ENCODE assay signal across 7 cellular contexts in the genomic region with DNA sequence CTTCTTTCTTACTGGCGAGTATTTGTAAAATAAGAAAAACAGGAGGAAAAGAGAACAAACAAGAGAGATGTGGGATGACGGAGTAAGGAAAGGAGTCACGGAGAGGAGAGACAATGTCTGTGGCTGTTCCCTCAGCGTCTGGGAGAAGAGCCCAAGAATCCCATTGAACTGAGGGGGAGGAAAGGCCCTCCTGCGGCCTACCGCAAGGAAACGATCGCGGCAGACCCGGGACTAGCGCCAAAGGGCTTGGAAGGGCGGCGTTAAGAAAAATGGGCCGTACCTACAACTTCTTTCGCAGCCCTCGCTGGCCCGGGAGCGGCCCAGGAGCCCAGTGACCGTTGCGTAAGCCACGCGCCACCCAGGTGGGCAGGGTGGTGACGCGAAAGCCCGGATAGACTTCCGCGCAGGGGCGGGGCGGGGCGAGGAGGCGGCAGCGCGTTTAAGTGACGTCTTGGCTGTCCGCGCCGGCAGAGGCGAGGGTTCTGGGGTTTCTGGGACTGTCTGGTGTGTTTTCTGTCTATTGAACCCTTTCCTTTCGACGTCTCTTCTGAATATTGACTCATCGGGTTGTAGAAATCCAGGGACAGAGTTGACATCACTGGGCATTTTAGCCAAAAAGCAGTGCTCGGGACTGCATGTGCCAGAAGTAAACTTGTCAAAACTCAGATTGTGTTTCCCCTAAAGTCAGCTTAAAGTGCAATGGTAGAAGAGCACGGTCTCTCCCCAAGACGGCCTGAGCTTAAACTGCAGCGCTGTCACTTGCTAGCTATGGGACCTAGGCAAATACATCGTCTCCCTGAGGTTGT. TPM values are rescaled to one million over a fixed set of nuclear protein-coding genes. Genes with fewer than 3 reads are reported as not detected.
A peak's percentile ranks its signal among the peaks of the same experiment; 100 is the strongest.
DNase-seq lines count a peak whose midpoint lies in the region; ATAC-seq, FAIRE-seq and TF ChIP-seq lines count a peak whose summit lies in the region.

A gene with protein sequence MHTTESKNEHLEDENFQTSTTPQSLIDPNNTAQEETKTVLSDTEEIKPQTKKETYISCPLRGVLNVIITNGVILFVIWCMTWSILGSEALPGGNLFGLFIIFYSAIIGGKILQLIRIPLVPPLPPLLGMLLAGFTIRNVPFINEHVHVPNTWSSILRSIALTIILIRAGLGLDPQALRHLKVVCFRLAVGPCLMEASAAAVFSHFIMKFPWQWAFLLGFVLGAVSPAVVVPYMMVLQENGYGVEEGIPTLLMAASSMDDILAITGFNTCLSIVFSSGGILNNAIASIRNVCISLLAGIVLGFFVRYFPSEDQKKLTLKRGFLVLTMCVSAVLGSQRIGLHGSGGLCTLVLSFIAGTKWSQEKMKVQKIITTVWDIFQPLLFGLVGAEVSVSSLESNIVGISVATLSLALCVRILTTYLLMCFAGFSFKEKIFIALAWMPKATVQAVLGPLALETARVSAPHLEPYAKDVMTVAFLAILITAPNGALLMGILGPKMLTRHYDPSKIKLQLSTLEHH (minus strand): TSS at position 387 of the 806 bp plus-strand sequence. CDS start 27,994 bp downstream, outside the sequence.

- H3K9me3 ChIP-seq in iPS DF 6.9 (ENCODE audit: control insufficient read depth, insufficient read depth, low read length) (no peaks in the 10 kb centered on the region), skeletal muscle satellite cell (replicated peaks; ENCODE audit: low read length) (no peaks in the 10 kb centered on the region)

- H3K4me1 ChIP-seq in iPS DF 6.9 (ENCODE audit: control insufficient read depth, insufficient read depth, low read length) (peaks cover 3% of the 10 kb centered on the region; the same call in 1 of the 2 replicates), skeletal muscle satellite cell (ENCODE audit: control insufficient read depth, insufficient read depth, low read length) (peaks cover 5% of the 10 kb centered on the region)

- H3K27ac ChIP-seq in brain microvascular endothelial cell = peak within 1 kb of the TSS; percentile 75
- H3K27ac ChIP-seq in iPS DF 6.9 (ENCODE audit: low read length) = no peak within 1 kb of the TSS

- peak; percentile 98 for FAIRE-seq in GM18507 (lab: Jason Lieb, UNC)

- peak within 1 kb of the TSS; percentile 81 for H3K4me2 ChIP-seq in skeletal muscle satellite cell (ENCODE audit: low read length)

- in situ Hi-C loops in brain microvascular endothelial cell (cut with HindIII; ENCODE audit: low pct_ligation_motif_present, low sequenced_read_pairs) = loop anchor here (25.0 kb wide), 2 partner anchors 207 to 407 kb away; no protein-coding TSS in a partner anchor

- no peaks in the 10 kb centered on the region for H3K36me3 ChIP-seq in brain microvascular endothelial cell (replicated peaks)
- no peaks in the 10 kb centered on the region for H3K36me3 ChIP-seq in iPS DF 6.9 (ENCODE audit: control insufficient read depth, insufficient read depth, low read length)
- no peaks in the 10 kb centered on the region for H3K36me3 ChIP-seq in skeletal muscle satellite cell (ENCODE audit: insufficient read depth, low read length)

- DNase-seq in GM18507 (ENCODE audit: extremely low spot score, insufficient read length, low read depth) (peak; percentile 80), NCI-H1694 treated with DMSO at 0.1 percent for 48 hours (lab: John Stamatoyannopoulos, UW) (peak; percentile 48), UCSD-AML1 (lab: John Stamatoyannopoulos, UW; ENCODE audit: unreplicated experiment) (peak; percentile 93), brain microvascular endothelial cell (peak; percentile 96), iPS DF 6.9 (ENCODE audit: low read depth, low spot score) (peak; percentile 82)

- peak within 1 kb of the TSS; percentile 83 for H3K9ac ChIP-seq in skeletal muscle satellite cell (ENCODE audit: low read depth, low read length)

- H3K4me3 ChIP-seq in brain microvascular endothelial cell (ENCODE audit: low read depth, low read length) (peak within 1 kb of the TSS; percentile 59), iPS DF 6.9 (ENCODE audit: low read length) (peak within 1 kb of the TSS; percentile 37; the same call in 1 of the 2 replicates), skeletal muscle satellite cell (ENCODE audit: low read length) (peak within 1 kb of the TSS; percentile 69)

- WGBS in iPS DF 6.9 (ENCODE audit: insufficient coverage, insufficient read length) = no CpG with 5 or more reads among the region's 46 CpGs

- H3K27me3 ChIP-seq in brain microvascular endothelial cell (replicated peaks) (no peaks in the 10 kb centered on the region), iPS DF 6.9 (ENCODE audit: control insufficient read depth, insufficient read depth, low read length) (no peaks in the 10 kb centered on the region), skeletal muscle satellite cell (ENCODE audit: control insufficient read depth, insufficient read depth, low read length) (no peaks in the 10 kb centered on the region)

- TF ChIP-seq CTCF in brain microvascular endothelial cell (IDR thresholded peaks at IDR 0.05; ENCODE audit: low read depth, low read length, missing control alignments) = no peak

- peak; percentile 99 for ATAC-seq in HG02885 (IDR thresholded peaks at IDR 0.05; ENCODE audit: poor library complexity, unreplicated experiment)

RNA-seq across cellular contexts. Expression of the gene that starts here (rescaled TPM):
- total RNA-seq in skeletal muscle satellite cell (2012; rRNA removed) = 0.25 TPM in 1 of 2 replicates, not detected in the other
